Comparison of ENCODE assay signal across 8 cellular contexts in the genomic region with DNA sequence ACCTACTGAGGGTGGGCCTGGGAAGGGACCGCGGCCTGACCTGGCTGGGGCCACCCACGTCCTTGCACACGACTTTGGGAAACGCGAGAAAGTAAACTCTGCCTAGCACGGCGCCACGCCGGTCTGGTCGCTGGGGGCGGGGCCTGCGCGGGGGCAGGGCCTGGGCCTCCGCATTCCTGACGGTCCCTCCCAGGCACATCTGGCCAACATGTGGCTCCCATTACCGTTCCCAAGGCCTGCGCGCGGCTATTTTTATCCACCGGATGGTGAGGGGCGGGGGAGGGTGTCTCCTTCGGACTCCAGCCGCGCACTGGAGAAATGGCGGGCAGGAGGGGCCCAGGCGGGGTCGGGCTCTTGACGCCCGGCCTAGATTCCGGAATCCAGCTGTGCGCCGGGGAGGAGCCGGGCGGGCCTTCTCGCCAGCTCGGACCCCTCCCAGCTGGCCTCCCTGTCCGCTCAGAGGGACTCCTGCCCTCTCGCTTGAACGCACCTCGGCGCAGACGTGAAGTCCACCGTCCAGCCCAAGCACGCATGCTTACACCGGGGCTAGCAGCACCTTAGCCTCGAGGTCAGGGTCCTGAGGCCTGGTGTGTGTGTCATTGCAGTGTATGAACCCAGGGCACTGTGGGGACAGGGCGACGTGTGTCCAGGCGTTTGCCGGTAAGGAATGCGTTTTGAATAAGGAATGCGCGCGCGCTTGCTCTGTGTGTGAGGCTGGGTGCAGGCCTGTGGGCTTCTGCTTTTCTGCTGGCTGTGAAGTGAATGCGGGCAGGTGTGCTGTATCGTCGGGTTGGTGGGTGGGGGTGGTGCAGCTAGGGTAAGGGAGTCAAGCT. TPM values are rescaled to one million over a fixed set of nuclear protein-coding genes. Genes with fewer than 3 reads are reported as not detected.
A peak's percentile ranks its signal among the peaks of the same experiment; 100 is the strongest.
DNase-seq lines count a peak whose midpoint lies in the region; ATAC-seq and TF ChIP-seq lines count a peak whose summit lies in the region.

No MANE protein-coding gene starts in this region.

- DNase-seq in GM19238 (ENCODE audit: insufficient read length, low spot score) (peak; percentile 27), fibroblast of pulmonary artery (ENCODE audit: low read depth) (peak; percentile 93), neural progenitor cell (ENCODE audit: low spot score) (peak; percentile 89), T1000 (lab: John Stamatoyannopoulos, UW) (no peak), NCI-H2081 (lab: John Stamatoyannopoulos, UW) (no peak)
- no peak for DNase-seq in activated CD4-positive, alpha-beta T cell treated with anti-CD3 and anti-CD28 coated beads, Interleukin-2, amount 10 ng/mL, durations not matched to agents 7 days and 5 days

- POLR2A ChIA-PET in activated CD4-positive, alpha-beta T cell treated with anti-CD3 and anti-CD28 coated beads, Interleukin-2, amount 10 ng/mL, durations not matched to agents 7 days and 5 days (lab: Charles Lee) = no interaction called here

- H3K4me1 ChIP-seq in neural progenitor cell = peaks cover 23% of the 10 kb centered on the region

- H3K27me3 ChIP-seq in neural progenitor cell = peaks cover 67% of the 10 kb centered on the region

- H3K9me3 Mint-ChIP-seq in activated CD4-positive, alpha-beta T cell treated with anti-CD3 and anti-CD28 coated beads, Interleukin-2, amount 10 ng/mL, durations not matched to agents 7 days and 5 days = no peaks in the 10 kb centered on the region
- no peaks in the 10 kb centered on the region for H3K9me3 Mint-ChIP-seq in neural progenitor cell

- peak overlapping the region; percentile 64 for H3K4me3 ChIP-seq in fibroblast of pulmonary artery (replicated peaks; ENCODE audit: low read depth, low read length)
- H3K4me3 ChIP-seq in neural progenitor cell = peak overlapping the region; percentile 78

- H3K4me2 ChIP-seq in neural progenitor cell = peak overlapping the region; percentile 95

- H3K9ac ChIP-seq in neural progenitor cell = no peak overlapping the region

- no peak overlapping the region for H2AFZ ChIP-seq in neural progenitor cell (replicated peaks)

- no peaks in the 10 kb centered on the region for H3K79me2 ChIP-seq in neural progenitor cell (ENCODE audit: low read depth)

- H3F3A ChIP-seq in neural progenitor cell (ENCODE audit: low read depth) = peaks cover 32% of the 10 kb centered on the region

- H3K9me3 ChIP-seq in neural progenitor cell (ENCODE audit: low read depth) = no peaks in the 10 kb centered on the region

- H3K27ac Mint-ChIP-seq in activated CD4-positive, alpha-beta T cell treated with anti-CD3 and anti-CD28 coated beads, Interleukin-2, amount 10 ng/mL, durations not matched to agents 7 days and 5 days = peak overlapping the region; percentile 41
- H3K27ac Mint-ChIP-seq in neural progenitor cell = peak overlapping the region; percentile 69

- no peaks in the 10 kb centered on the region for H3K36me3 Mint-ChIP-seq in activated CD4-positive, alpha-beta T cell treated with anti-CD3 and anti-CD28 coated beads, Interleukin-2, amount 10 ng/mL, durations not matched to agents 7 days and 5 days (ENCODE audit: low read depth)
- H3K36me3 Mint-ChIP-seq in neural progenitor cell = peaks cover 6% of the 10 kb centered on the region

- H3K36me3 ChIP-seq in neural progenitor cell = no peaks in the 10 kb centered on the region

- H3K27me3 Mint-ChIP-seq in activated CD4-positive, alpha-beta T cell treated with anti-CD3 and anti-CD28 coated beads, Interleukin-2, amount 10 ng/mL, durations not matched to agents 7 days and 5 days = peaks cover 11% of the 10 kb centered on the region
- H3K27me3 Mint-ChIP-seq in neural progenitor cell (ENCODE audit: insufficient read depth, low read depth) = peaks cover 12% of the 10 kb centered on the region

- CTCF ChIA-PET in activated CD4-positive, alpha-beta T cell treated with anti-CD3 and anti-CD28 coated beads, Interleukin-2, amount 10 ng/mL, durations not matched to agents 7 days and 5 days (lab: Charles Lee) = interaction anchor here (0.5 to 1.8 kb wide), 5 partner anchors 7 to 186 kb away, joined by 3 to 7 read pairs (median 4); a partner anchor contains a TSS

- H4K20me1 ChIP-seq in neural progenitor cell (ENCODE audit: low read depth) = peaks cover 28% of the 10 kb centered on the region

- TF ChIP-seq CTCF in fibroblast of pulmonary artery (IDR thresholded peaks at IDR 0.05; ENCODE audit: low read length, missing control alignments) (no peak), neural progenitor cell (IDR thresholded peaks at IDR 0.05) (no peak)

- no peak overlapping the region for H3K27ac ChIP-seq in neural progenitor cell

- peaks cover 27% of the 10 kb centered on the region for H3K4me1 Mint-ChIP-seq in activated CD4-positive, alpha-beta T cell treated with anti-CD3 and anti-CD28 coated beads, Interleukin-2, amount 10 ng/mL, durations not matched to agents 7 days and 5 days
- H3K4me1 Mint-ChIP-seq in neural progenitor cell = peaks cover 25% of the 10 kb centered on the region

- peak overlapping the region; percentile 53 for H3K4me3 Mint-ChIP-seq in activated CD4-positive, alpha-beta T cell treated with anti-CD3 and anti-CD28 coated beads, Interleukin-2, amount 10 ng/mL, durations not matched to agents 7 days and 5 days
- peak overlapping the region; percentile 81 for H3K4me3 Mint-ChIP-seq in neural progenitor cell

- no peak for ATAC-seq in GM21447 (IDR thresholded peaks at IDR 0.05; ENCODE audit: unreplicated experiment)
- no peak for ATAC-seq in GM18873 (IDR thresholded peaks at IDR 0.05; ENCODE audit: low FRiP score, unreplicated experiment)

RNA-seq across cellular contexts. Expression of a gene that starts 2.1 kb away (rescaled TPM):
- total RNA-seq in activated CD4-positive, alpha-beta T cell treated with anti-CD3 and anti-CD28 coated beads, Interleukin-2, amount 10 ng/mL, durations not matched to agents 7 days and 5 days = 1 to 10 TPM; 7.3 to 9.3 TPM
- total RNA-seq in neural progenitor cell (ENCODE audit: low replicate concordance) = 3.1 and 14.7 TPM in 2 replicates

RNA-seq across cellular contexts. Expression of a gene that starts 15.2 kb away (rescaled TPM):
- 1 to 10 TPM; 6.5 to 6.9 TPM for total RNA-seq in activated CD4-positive, alpha-beta T cell treated with anti-CD3 and anti-CD28 coated beads, Interleukin-2, amount 10 ng/mL, durations not matched to agents 7 days and 5 days
- 6.1 and 15.1 TPM in 2 replicates for total RNA-seq in neural progenitor cell (ENCODE audit: low replicate concordance)

Comparison
In these comparisons a context has a peak if more than half of its experiments do, and no peak if none do; other contexts are left out.
1. DNase-seq: peak in GM19238 (single experiment), fibroblast of pulmonary artery (single experiment) and neural progenitor cell (single experiment); none in activated CD4-positive, alpha-beta T cell treated with anti-CD3 and anti-CD28 coated beads, Interleukin-2, amount 10 ng/mL, durations not matched to agents 7 days and 5 days (single experiment), T1000 (single experiment) and NCI-H2081 (0 of 2).